ENCODE assay signal across 17 cellular contexts in genomic region chr17:74394275-74394950, GRCh38. TPM values are rescaled to one million over a fixed set of nuclear protein-coding genes. Genes with fewer than 3 reads are reported as not detected.
"Had no signal": no experiment of that assay in that cellular context is flagged by ENCODE, and none has a peak within 500 bp of the region (broad histone marks: within the 10 kb centered on the region; RNA-seq: fewer than 3 reads in every experiment).

No MANE protein-coding gene starts in this region.

- H3K4me3 ChIP-seq: lower lobe of right lung, right atrium auricular region, thyroid gland had no signal

- H3K9me3 Mint-ChIP-seq: activated naive CD8-positive, alpha-beta T cell treated with anti-CD3 and anti-CD28 coated beads for 36 hours; stimulated activated naive CD8-positive, alpha-beta T cell treated with anti-CD3 and anti-CD28 coated beads, Interleukin-15, Interleukin-2, amounts not matched to agents 100 ng/mL and 50 ng/mL, for 24 hours; T-helper 2 cell treated with Interferon-gamma antibody and Interleukin-4, amounts not matched to agents 5 μg/mL and 100 μg/mL, for 36 hours had no signal

- ATAC-seq: activated CD4-positive, CD25-positive, alpha-beta regulatory T cell treated with anti-CD3 and anti-CD28 coated beads, Interleukin-2, amount 50 U/mL, for 24 hours; lower lobe of right lung had no signal

- H3K36me3 ChIP-seq: lower lobe of right lung, right atrium auricular region, thyroid gland had no signal

- H3K27ac Mint-ChIP-seq: activated naive CD8-positive, alpha-beta T cell treated with anti-CD3 and anti-CD28 coated beads for 36 hours; naive B cell; T-helper 2 cell treated with Interferon-gamma antibody and Interleukin-4, amounts not matched to agents 5 μg/mL and 100 μg/mL, for 36 hours had no signal

- DNase-seq: activated CD4-positive, alpha-beta T cell treated with anti-CD3 and anti-CD28 coated beads, Interleukin-2, amount 50 U/mL, for 1 hour; activated CD8-positive, alpha-beta memory T cell treated with anti-CD3 and anti-CD28 coated beads for 24 hours; activated naive CD8-positive, alpha-beta T cell treated with anti-CD3 and anti-CD28 coated beads for 36 hours; kidney glomerular epithelial cell; lower lobe of right lung; midbrain; naive B cell; thyroid gland had no signal

- H3K4me1 Mint-ChIP-seq: activated naive CD8-positive, alpha-beta T cell treated with anti-CD3 and anti-CD28 coated beads for 36 hours; naive B cell had no signal

- H3K36me3 Mint-ChIP-seq: activated naive CD8-positive, alpha-beta T cell treated with anti-CD3 and anti-CD28 coated beads for 36 hours had no signal

- H3K27me3 ChIP-seq: right atrium auricular region, thyroid gland had no signal

- FAIRE-seq: colon, small intestine had no signal

- H3K27ac ChIP-seq: lower lobe of right lung, right atrium auricular region, thyroid gland had no signal

- H3K27me3 Mint-ChIP-seq: activated naive CD8-positive, alpha-beta T cell treated with anti-CD3 and anti-CD28 coated beads for 36 hours; stimulated activated naive CD8-positive, alpha-beta T cell treated with anti-CD3 and anti-CD28 coated beads, Interleukin-15, Interleukin-2, amounts not matched to agents 100 ng/mL and 50 ng/mL, for 24 hours had no signal

- H3K9me3 ChIP-seq: lower lobe of right lung, right atrium auricular region, thyroid gland had no signal

- H3K4me3 Mint-ChIP-seq: activated naive CD8-positive, alpha-beta T cell treated with anti-CD3 and anti-CD28 coated beads for 36 hours; naive B cell; stimulated activated naive CD8-positive, alpha-beta T cell treated with anti-CD3 and anti-CD28 coated beads, Interleukin-15, Interleukin-2, amounts not matched to agents 100 ng/mL and 50 ng/mL, for 24 hours; T-helper 2 cell treated with Interferon-gamma antibody and Interleukin-4, amounts not matched to agents 5 μg/mL and 100 μg/mL, for 36 hours had no signal

- H3K4me1 ChIP-seq: lower lobe of right lung, right atrium auricular region had no signal

RNA-seq across cellular contexts. Expression of gene GPR142, which starts 27.1 kb away (rescaled TPM):
- total RNA-seq: activated naive CD8-positive, alpha-beta T cell treated with anti-CD3 and anti-CD28 coated beads for 36 hours; bronchial epithelial cell; esophagus mucosa; lower lobe of right lung; right atrium auricular region had no signal

RNA-seq across cellular contexts. Expression of gene BTBD17, which starts 32.7 kb away (rescaled TPM):
- total RNA-seq: activated naive CD8-positive, alpha-beta T cell treated with anti-CD3 and anti-CD28 coated beads for 36 hours; bronchial epithelial cell; esophagus mucosa; lower lobe of right lung; posterior vena cava; right atrium auricular region had no signal
